Comparison of ENCODE assay signal across 8 cellular contexts in the genomic region with DNA sequence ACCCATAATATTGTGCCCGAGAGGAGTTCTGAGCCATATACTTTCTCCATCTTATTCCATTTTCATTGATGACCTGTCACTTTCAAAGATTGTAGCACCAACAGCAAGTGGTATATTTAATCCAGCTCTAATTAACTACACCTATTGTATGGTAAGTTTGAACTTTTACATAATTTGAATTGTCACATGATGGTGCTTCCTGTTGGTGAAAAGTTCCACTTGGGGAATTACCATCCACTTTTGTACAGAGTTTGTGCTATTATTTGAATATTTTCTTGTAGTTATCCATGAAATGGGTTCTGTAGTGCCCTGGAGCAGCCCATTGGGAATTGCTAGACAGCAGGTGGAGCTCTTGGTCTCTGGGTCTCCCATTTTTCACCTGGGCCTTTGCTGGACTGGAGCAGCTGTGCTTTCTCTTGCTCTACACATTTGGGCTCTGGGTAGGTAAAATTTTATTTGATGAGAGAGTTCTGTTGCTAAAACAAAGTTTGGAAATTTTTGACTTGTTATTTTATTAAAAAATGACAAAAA. TPM values are rescaled to one million over a fixed set of nuclear protein-coding genes. Genes with fewer than 3 reads are reported as not detected.
DNase-seq lines count a peak whose midpoint lies in the region; ATAC-seq, FAIRE-seq and TF ChIP-seq lines count a peak whose summit lies in the region.
"Had no signal": no experiment of that assay in that cellular context is flagged by ENCODE, and none has a peak within 500 bp of the region (broad histone marks: within the 10 kb centered on the region; RNA-seq: fewer than 3 reads in every experiment).

No MANE protein-coding gene starts in this region.

- SMC1A ChIA-PET in GM12878 (lab: Charles Lee; ENCODE audit: uncharacterized antibody, unreplicated experiment), result interaction anchor here (0.9 to 3.2 kb wide), 6 partner anchors 9 to 573 kb away, joined by 3 to 10 read pairs (median 4); no protein-coding TSS in a partner anchor

- RAD21 ChIA-PET in GM12878 (lab: Charles Lee; ENCODE audit: unreplicated experiment), result interaction anchor here (1.1 to 2.1 kb wide), 5 partner anchors 8 to 184 kb away, joined by 3 to 6 read pairs (median 5); partner anchors contain the start of genes C12orf60 and WBP11

- no peaks in the 10 kb centered on the region for H3K9me3 ChIP-seq in GM12878 (replicated peaks; ENCODE audit: control insufficient read depth, insufficient read depth, low read length)
- H3K9me3 ChIP-seq in ascending aorta, result no peaks in the 10 kb centered on the region
- H3K9me3 ChIP-seq: neutrophil had no signal

- no peaks in the 10 kb centered on the region for H3K79me2 ChIP-seq in GM12878 (ENCODE audit: control insufficient read depth, insufficient read depth, low read length)

- ATAC-seq in GM12878, result peak; percentile 51
- no peak for ATAC-seq in HG02571 (IDR thresholded peaks at IDR 0.05; ENCODE audit: unreplicated experiment)

- H2AFZ ChIP-seq in GM12878 (ENCODE audit: control insufficient read depth, low read depth, low read length), result no peak overlapping the region

- BruUV-seq in GM12878 (replicated peaks; lab: Mats Ljungman, UMichigan), result no TSS peak

- peak; percentile 53 for DNase-seq in EH (ENCODE audit: low read depth)
- no peak for DNase-seq in GM12878 (ENCODE audit: low read depth, low spot score)
- DNase-seq in myocyte (ENCODE audit: low read depth), result peak; percentile 20
- no peak for DNase-seq in activated CD4-positive, alpha-beta T cell treated with anti-CD3 and anti-CD28 coated beads, Interleukin-2, amount 50 U/mL, for 4 hours
- no peak for DNase-seq in ascending aorta (ENCODE audit: low spot score in 2 of 2)

- no peak for TF ChIP-seq POLR2A in GM12878 (IDR thresholded peaks at IDR 0.05; ENCODE audit: low read depth, low read length)

- TF ChIP-seq EP300 in Ishikawa (IDR thresholded peaks at IDR 0.05; ENCODE audit: borderline replicate concordance) (no peak), GM12878 (IDR thresholded peaks at IDR 0.05; ENCODE audit: borderline replicate concordance in 1 of 2, control insufficient read depth in 1 of 2, low read depth in 2 of 2, low read length in 2 of 2) (no peak)

- TF ChIP-seq RAD21 in Ishikawa (IDR thresholded peaks at IDR 0.05; ENCODE audit: low read depth), result peak; percentile 59
- TF ChIP-seq RAD21 in GM12878 (IDR thresholded peaks at IDR 0.05; ENCODE audit: insufficient read depth, low read depth, low read length), result 0 out of 2 replicates have a peak, but pooled peaks have one; percentile 23

- H3K4me3 ChIP-seq in GM12878 (no peak overlapping the region), ascending aorta (no peak overlapping the region)

- H3K36me3 ChIP-seq in GM12878 (ENCODE audit: control insufficient read depth in 2 of 2, insufficient read depth in 2 of 2, low read length in 1 of 2) (no peaks in the 10 kb centered on the region), ascending aorta (no peaks in the 10 kb centered on the region)
- H3K36me3 ChIP-seq: neutrophil had no signal

- no peaks in the 10 kb centered on the region for H4K20me1 ChIP-seq in GM12878 (ENCODE audit: control insufficient read depth, insufficient read depth)

- no peak overlapping the region for H3K4me2 ChIP-seq in GM12878 (ENCODE audit: control insufficient read depth, insufficient read depth)

- POLR2A ChIA-PET in GM12878 (lab: Charles Lee), result no interaction called here

- peak in 1 of 3 experiments; percentile 27; a peak in 3 of 6 replicates for TF ChIP-seq CTCF in GM12878 (IDR thresholded peaks at IDR 0.05 in 2 of 3, conservative IDR thresholded peaks at IDR 0.05 in 1 of 3; ENCODE audit: control insufficient read depth in 2 of 3, extremely low read depth in 1 of 3, insufficient read depth in 1 of 3, low read depth in 3 of 3, low read length in 3 of 3)
- TF ChIP-seq CTCF in ascending aorta (IDR thresholded peaks at IDR 0.05), result peak in 1 of 3 experiments; percentile 43

- intact Hi-C loops in GM12878 (cut with micrococcal nuclease; ENCODE audit: unreplicated experiment) (no loop called here), ascending aorta (cut with DNase I) (no loop called here)

- H3K9ac ChIP-seq in GM12878 (ENCODE audit: control insufficient read depth, insufficient read depth, low read length), result no peak overlapping the region

- in situ Hi-C loops in GM12878 (cut with MboI), result no loop called here

- no peak for FAIRE-seq in GM12878 (lab: Jason Lieb, UNC)

- H3K4me1 ChIP-seq in GM12878 (ENCODE audit: control insufficient read depth, insufficient read depth, low read length) (no peaks in the 10 kb centered on the region), ascending aorta (no peaks in the 10 kb centered on the region)

- H3K27me3 ChIP-seq in GM12878 (replicated peaks in 1 of 2; ENCODE audit: control insufficient read depth in 2 of 2, insufficient read depth in 2 of 2, low read length in 1 of 2), result no peaks in the 10 kb centered on the region
- H3K27me3 ChIP-seq in ascending aorta, result no peaks in the 10 kb centered on the region

- H3K27ac ChIP-seq in GM12878 (ENCODE audit: control insufficient read depth, insufficient read depth), result no peak overlapping the region
- no peak overlapping the region for H3K27ac ChIP-seq in ascending aorta
- H3K27ac ChIP-seq: neutrophil had no signal

- WGBS in GM12878 (ENCODE audit: insufficient coverage, insufficient replicate concordance, low lambda C conversion rate, missing lambda C conversion rate), result 96% methylated on average over 1 of the region's 1 CpG

- CTCF ChIA-PET in GM12878 (lab: Yijun Ruan, JAX), result interaction anchor here (0.5 to 1.7 kb wide), 10 partner anchors 9 to 430 kb away, joined by 3 to 8 read pairs (median 3); no protein-coding TSS in a partner anchor

RNA-seq across cellular contexts. Expression of gene SMCO3, which starts 3.0 kb away (rescaled TPM):
- not detected in 2 replicates for total RNA-seq in GM12878 (2013; cell fraction: nucleolus; rRNA removed)
- not detected in 2 replicates for total RNA-seq in GM12878 (2014; rRNA removed)
- not detected in 2 replicates for total RNA-seq in GM12878 (2014; rRNA removed; fragmentation: Illumina TruSeq; extraction: Trizol)
- total RNA-seq in GM12878 (2021), result not detected in 2 replicates
- not detected for polyA plus RNA-seq in GM12878 (2011; ENCODE audit: low read depth)
- not detected in 2 replicates for polyA plus RNA-seq in GM12878 (2011; rRNA removed)
- not detected in 2 replicates for polyA plus RNA-seq in GM12878 (2011; cell fraction: cytosol; rRNA removed)
- polyA plus RNA-seq in GM12878 (2011; cell fraction: nucleus; rRNA removed), result not detected in 2 replicates
- 0.13 TPM in 1 of 2 replicates, not detected in the other for polyA plus RNA-seq in GM12878 (2012)
- not detected in 2 replicates for polyA plus RNA-seq in GM12878 (2014; fragmentation: Illumina TruSeq; extraction: Trizol)
- polyA plus RNA-seq in GM12878 (2014; fragmentation: Nextera tagmentation; extraction: Ambion mirVana), result under 1 TPM; 0.10 to 0.11 TPM
- not detected in 2 replicates for polyA plus RNA-seq in GM12878 (2014; rRNA removed)
- polyA plus RNA-seq in GM12878 (2016; fragmentation: Nextera tagmentation; extraction: Ambion mirVana), result under 1 TPM; 0.05 to 0.35 TPM
- polyA minus RNA-seq in GM12878 (2011; rRNA and poly(A)+ RNA removed), result not detected in 2 replicates
- polyA minus RNA-seq in GM12878 (2011; cell fraction: cytosol; rRNA and poly(A)+ RNA removed), result not detected in 2 replicates
- polyA minus RNA-seq in GM12878 (2011; cell fraction: nucleus; rRNA and poly(A)+ RNA removed), result not detected in 2 replicates
- not detected in 2 replicates for total RNA-seq in myocyte
- 0.09 TPM for polyA plus RNA-seq in myocyte (2012)
- total RNA-seq in ascending aorta, result 2.1 TPM

RNA-seq across cellular contexts. Expression of gene C12orf60, which starts 7.5 kb away (rescaled TPM):
- total RNA-seq in GM12878 (2013; cell fraction: nucleolus; rRNA removed), result 1.9 and 2.7 TPM in 2 replicates
- 2.0 and 2.7 TPM in 2 replicates for total RNA-seq in GM12878 (2014; rRNA removed)
- total RNA-seq in GM12878 (2014; rRNA removed; fragmentation: Illumina TruSeq; extraction: Trizol), result 2.9 and 3.1 TPM in 2 replicates
- 1.8 TPM in 2 replicates for total RNA-seq in GM12878 (2021)
- 0.51 TPM for polyA plus RNA-seq in GM12878 (2011; ENCODE audit: low read depth)
- 2.3 and 4.5 TPM in 2 replicates for polyA plus RNA-seq in GM12878 (2011; rRNA removed)
- 0.97 and 0.99 TPM in 2 replicates for polyA plus RNA-seq in GM12878 (2011; cell fraction: cytosol; rRNA removed)
- 0.51 and 0.87 TPM in 2 replicates for polyA plus RNA-seq in GM12878 (2011; cell fraction: nucleus; rRNA removed)
- polyA plus RNA-seq in GM12878 (2012), result 0.89 and 1.4 TPM in 2 replicates
- polyA plus RNA-seq in GM12878 (2014; fragmentation: Illumina TruSeq; extraction: Trizol), result 3.1 and 3.5 TPM in 2 replicates
- 1 to 10 TPM; 5.7 to 7.2 TPM for polyA plus RNA-seq in GM12878 (2014; fragmentation: Nextera tagmentation; extraction: Ambion mirVana)
- polyA plus RNA-seq in GM12878 (2014; rRNA removed), result 1.9 and 2.6 TPM in 2 replicates
- polyA plus RNA-seq in GM12878 (2016; fragmentation: Nextera tagmentation; extraction: Ambion mirVana), result 1 to 10 TPM; 3.7 to 4.6 TPM
- polyA minus RNA-seq in GM12878 (2011; rRNA and poly(A)+ RNA removed), result 0.31 and 0.51 TPM in 2 replicates
- not detected in 2 replicates for polyA minus RNA-seq in GM12878 (2011; cell fraction: cytosol; rRNA and poly(A)+ RNA removed)
- polyA minus RNA-seq in GM12878 (2011; cell fraction: nucleus; rRNA and poly(A)+ RNA removed), result 0.36 and 0.57 TPM in 2 replicates
- total RNA-seq in myocyte, result 1.5 and 1.8 TPM in 2 replicates
- 1.6 TPM for polyA plus RNA-seq in myocyte (2012)
- total RNA-seq in ascending aorta, result not detected

RNA-seq across cellular contexts. Expression of gene WBP11, which starts 7.7 kb away (rescaled TPM):
- total RNA-seq in GM12878 (2013; cell fraction: nucleolus; rRNA removed), result 42.4 and 49.4 TPM in 2 replicates
- total RNA-seq in GM12878 (2014; rRNA removed), result 10.0 and 11.5 TPM in 2 replicates
- 34.3 and 39.4 TPM in 2 replicates for total RNA-seq in GM12878 (2014; rRNA removed; fragmentation: Illumina TruSeq; extraction: Trizol)
- total RNA-seq in GM12878 (2021), result 76.5 and 77.6 TPM in 2 replicates
- 24.9 TPM for polyA plus RNA-seq in GM12878 (2011; ENCODE audit: low read depth)
- 10.6 and 15.9 TPM in 2 replicates for polyA plus RNA-seq in GM12878 (2011; rRNA removed)
- 8.4 and 13.0 TPM in 2 replicates for polyA plus RNA-seq in GM12878 (2011; cell fraction: cytosol; rRNA removed)
- 18.8 and 19.3 TPM in 2 replicates for polyA plus RNA-seq in GM12878 (2011; cell fraction: nucleus; rRNA removed)
- 39.9 and 56.2 TPM in 2 replicates for polyA plus RNA-seq in GM12878 (2012)
- polyA plus RNA-seq in GM12878 (2014; fragmentation: Illumina TruSeq; extraction: Trizol), result 60.3 and 80.9 TPM in 2 replicates
- 10 to 100 TPM; 17.5 to 18.9 TPM for polyA plus RNA-seq in GM12878 (2014; fragmentation: Nextera tagmentation; extraction: Ambion mirVana)
- 13.4 and 18.0 TPM in 2 replicates for polyA plus RNA-seq in GM12878 (2014; rRNA removed)
- 100 to 1,000 TPM; 102 to 107 TPM for polyA plus RNA-seq in GM12878 (2016; fragmentation: Nextera tagmentation; extraction: Ambion mirVana)
- 11.1 and 16.1 TPM in 2 replicates for polyA minus RNA-seq in GM12878 (2011; rRNA and poly(A)+ RNA removed)
- polyA minus RNA-seq in GM12878 (2011; cell fraction: cytosol; rRNA and poly(A)+ RNA removed), result 11.9 and 16.8 TPM in 2 replicates
- polyA minus RNA-seq in GM12878 (2011; cell fraction: nucleus; rRNA and poly(A)+ RNA removed), result 25.1 and 40.5 TPM in 2 replicates
- total RNA-seq in myocyte, result 20.5 and 26.5 TPM in 2 replicates
- 27.6 TPM for polyA plus RNA-seq in myocyte (2012)
- 6.7 TPM for total RNA-seq in ascending aorta

RNA-seq across cellular contexts. Expression of gene ART4, which starts 32.3 kb away (rescaled TPM):
- total RNA-seq in GM12878 (2013; cell fraction: nucleolus; rRNA removed), result not detected in 2 replicates
- not detected in 2 replicates for total RNA-seq in GM12878 (2014; rRNA removed)
- not detected in 2 replicates for total RNA-seq in GM12878 (2014; rRNA removed; fragmentation: Illumina TruSeq; extraction: Trizol)
- not detected in 2 replicates for total RNA-seq in GM12878 (2021)
- polyA plus RNA-seq in GM12878 (2011; ENCODE audit: low read depth), result not detected
- polyA plus RNA-seq in GM12878 (2011; rRNA removed), result not detected in 2 replicates
- not detected in 2 replicates for polyA plus RNA-seq in GM12878 (2011; cell fraction: cytosol; rRNA removed)
- polyA plus RNA-seq in GM12878 (2011; cell fraction: nucleus; rRNA removed), result not detected in 2 replicates
- not detected in 2 replicates for polyA plus RNA-seq in GM12878 (2012)
- not detected in 2 replicates for polyA plus RNA-seq in GM12878 (2014; fragmentation: Illumina TruSeq; extraction: Trizol)
- under 1 TPM in 1 of 2 experiments, not detected in 1; 0.02 TPM for polyA plus RNA-seq in GM12878 (2014; fragmentation: Nextera tagmentation; extraction: Ambion mirVana)
- not detected in 2 replicates for polyA plus RNA-seq in GM12878 (2014; rRNA removed)
- polyA plus RNA-seq in GM12878 (2016; fragmentation: Nextera tagmentation; extraction: Ambion mirVana), result not detected
- polyA minus RNA-seq in GM12878 (2011; rRNA and poly(A)+ RNA removed), result not detected in 2 replicates
- not detected in 2 replicates for polyA minus RNA-seq in GM12878 (2011; cell fraction: cytosol; rRNA and poly(A)+ RNA removed)
- not detected in 2 replicates for polyA minus RNA-seq in GM12878 (2011; cell fraction: nucleus; rRNA and poly(A)+ RNA removed)
- not detected in 2 replicates for total RNA-seq in myocyte
- polyA plus RNA-seq in myocyte (2012), result 0.03 TPM
- 40.4 TPM for total RNA-seq in ascending aorta

Comparison
In these comparisons a context has a peak if more than half of its experiments do, and no peak if none do; other contexts are left out.
1. DNase-seq: peak in EH (single experiment) and myocyte (single experiment); none in GM12878 (single experiment), activated CD4-positive, alpha-beta T cell treated with anti-CD3 and anti-CD28 coated beads, Interleukin-2, amount 50 U/mL, for 4 hours (0 of 2) and ascending aorta (0 of 2).